ENCODE assay signal across 19 cellular contexts in the genomic region with DNA sequence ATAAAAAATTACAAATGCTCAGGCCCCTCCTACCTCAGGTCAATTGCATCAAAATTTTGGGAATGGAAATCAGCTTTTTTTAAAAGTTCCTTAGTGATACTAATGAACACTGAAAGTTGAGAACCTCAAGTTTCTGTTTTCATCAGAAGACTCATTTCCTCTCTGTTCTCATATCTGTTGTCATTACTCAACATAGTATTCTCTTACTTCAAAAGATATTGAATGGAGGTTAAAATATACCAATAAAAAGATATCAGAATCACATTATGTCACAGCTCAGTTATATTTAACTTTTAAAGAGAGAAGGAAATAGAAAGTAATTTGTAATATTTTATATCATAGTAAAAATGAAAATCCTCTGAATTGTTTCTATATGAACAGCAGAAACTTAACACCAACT.
DNase-seq lines count a peak whose midpoint lies in the region; ATAC-seq, FAIRE-seq and TF ChIP-seq lines count a peak whose summit lies in the region.
"Had no signal": no experiment of that assay in that cellular context is flagged by ENCODE, and none has a peak within 500 bp of the region (broad histone marks: within the 10 kb centered on the region; RNA-seq: fewer than 3 reads in every experiment).

No MANE protein-coding gene starts in this region.

- H3K4me1 ChIP-seq in MM.1S (ENCODE audit: low read length) (no peaks in the 10 kb centered on the region), pancreas (no peaks in the 10 kb centered on the region)

- H3K27me3 ChIP-seq in MM.1S (replicated peaks; ENCODE audit: insufficient read depth, low read length) (no peaks in the 10 kb centered on the region), pancreas (no peaks in the 10 kb centered on the region), WERI-Rb-1 (ENCODE audit: insufficient read depth, low read depth, severe bottlenecking) (no peaks in the 10 kb centered on the region)

- H3K79me2 ChIP-seq in MM.1S (ENCODE audit: low read length) = no peaks in the 10 kb centered on the region

- H3K27ac ChIP-seq in MM.1S (ENCODE audit: low read length) (no peak overlapping the region), pancreas (no peak overlapping the region), WERI-Rb-1 (no peak overlapping the region)
- H3K27ac ChIP-seq: GM23248 had no signal

- H2AFZ ChIP-seq in MM.1S (ENCODE audit: low read length) = no peak overlapping the region
- H2AFZ ChIP-seq: GM23248 had no signal

- DNase-seq in MM.1S (peak; percentile 42), frontal cortex (ENCODE audit: low spot score in 2 of 2) (no peak), pancreas (no peak), WERI-Rb-1 (no peak)
- DNase-seq in activated CD4-positive, alpha-beta T cell treated with anti-CD3 and anti-CD28 coated beads, Interleukin-2, amount 50 U/mL, for 4 hours = no peak
- DNase-seq in activated CD8-positive, alpha-beta memory T cell treated with anti-CD3 and anti-CD28 coated beads for 24 hours = no peak
- DNase-seq: C1 segment of cervical spinal cord; Calu3; CD4-positive, alpha-beta memory T cell; COR-L47; DMS53; DMS79 treated with DMSO at 0.1 percent for 48 hours; GM23248; H7; HCEC 1CT had no signal

- no peak overlapping the region for H3K4me3 ChIP-seq in MM.1S (ENCODE audit: low read length)
- H3K4me3 ChIP-seq in pancreas = no peak overlapping the region
- no peak overlapping the region for H3K4me3 ChIP-seq in WERI-Rb-1 (ENCODE audit: low read depth, low read length)
- H3K4me3 ChIP-seq: GM23248 had no signal

- H3K4me2 ChIP-seq in MM.1S (ENCODE audit: low read depth, low read length) = no peak overlapping the region

- no peaks in the 10 kb centered on the region for H4K20me1 ChIP-seq in MM.1S (ENCODE audit: insufficient read depth, low read length)

- H3K36me3 ChIP-seq in MM.1S (replicated peaks; ENCODE audit: insufficient read depth, low read length) (no peaks in the 10 kb centered on the region), pancreas (no peaks in the 10 kb centered on the region), WERI-Rb-1 (no peaks in the 10 kb centered on the region)

- no peak for TF ChIP-seq CTCF in MM.1S (IDR thresholded peaks at IDR 0.05; ENCODE audit: low read length)
- no peak for TF ChIP-seq CTCF in pancreas (IDR thresholded peaks at IDR 0.05)
- TF ChIP-seq CTCF in WERI-Rb-1 (IDR thresholded peaks at IDR 0.05; ENCODE audit: low read depth, low read length) = no peak

- no peaks in the 10 kb centered on the region for H3F3A ChIP-seq in MM.1S (ENCODE audit: insufficient read depth, low read length)

- H3K9me3 ChIP-seq in MM.1S (replicated peaks; ENCODE audit: insufficient read depth, low read length) (no peaks in the 10 kb centered on the region), pancreas (no peaks in the 10 kb centered on the region), WERI-Rb-1 (ENCODE audit: severe bottlenecking) (no peaks in the 10 kb centered on the region)

- FAIRE-seq in frontal cortex (lab: Jason Lieb, UNC) = peak; percentile 21
- FAIRE-seq in pancreas (lab: Jason Lieb, UNC) = peak; percentile 39
- FAIRE-seq: G401.6, GM12891, GM18507, H1 had no signal

- no peak overlapping the region for H3K9ac ChIP-seq in MM.1S (ENCODE audit: low read length)
- H3K9ac ChIP-seq: GM23248 had no signal

- ATAC-seq in pancreas = no peak

- no peaks in the 10 kb centered on the region for H3K9me2 ChIP-seq in MM.1S (replicated peaks; ENCODE audit: insufficient read depth, low read length)

- intact Hi-C loops in pancreas (cut with DNase I) = no loop called here
